In genomic region chr2:10392951-10393647, GRCh38 we compare ENCODE assay signal across 15 cellular contexts. TPM values are rescaled to one million over a fixed set of nuclear protein-coding genes. Genes with fewer than 3 reads are reported as not detected.
DNase-seq lines count a peak whose midpoint lies in the region; ATAC-seq, FAIRE-seq and TF ChIP-seq lines count a peak whose summit lies in the region.
"Had no signal": no experiment of that assay in that cellular context is flagged by ENCODE, and none has a peak within 500 bp of the region (broad histone marks: within the 10 kb centered on the region; RNA-seq: fewer than 3 reads in every experiment).

No MANE protein-coding gene starts in this region.

- H3K9ac ChIP-seq in H9 (ENCODE audit: extremely low read depth, insufficient read length, low read length), result no peak overlapping the region

- no peak overlapping the region for H3K14ac ChIP-seq in H9 (ENCODE audit: insufficient read depth, low read length)

- no peak for DNase-seq in A549 (ENCODE audit: low read depth in 1 of 2, low spot score in 1 of 2)
- DNase-seq in H9, result peak; percentile 45
- peak in 1 of 7 donors; percentile 47 for DNase-seq in adrenal gland
- DNase-seq in lower lobe of right lung, result no peak
- DNase-seq in DMS153 (lab: John Stamatoyannopoulos, UW), result no peak
- DNase-seq: activated CD4-positive, CD25-positive, alpha-beta regulatory T cell treated with anti-CD3 and anti-CD28 coated beads, Interleukin-2, amount 50 U/mL, for 72 hours; AML-193; effector CD8-positive, alpha-beta T cell; left lung; NCI-H1105 treated with DMSO at 0.1 percent for 48 hours; ovary; SHP77 treated with DMSO at 0.1 percent for 48 hours had no signal

- H2BK15ac ChIP-seq in H9 (ENCODE audit: low read depth, low read length), result no peak overlapping the region

- H2BK120ac ChIP-seq in H9 (ENCODE audit: low read depth, low read length, poor library complexity, severe bottlenecking), result no peak overlapping the region

- peaks cover 52% of the 10 kb centered on the region for H3K4me1 ChIP-seq in A549
- H3K4me1 ChIP-seq in H9 (ENCODE audit: insufficient read depth, low read length), result peaks cover 6% of the 10 kb centered on the region; the same call in 1 of the 2 replicates
- peaks cover 0 to 34% of the 10 kb centered on the region in 2 donors for H3K4me1 ChIP-seq in adrenal gland (replicated peaks in 1 of 2)
- H3K4me1 ChIP-seq in lower lobe of right lung, result peaks cover 86% of the 10 kb centered on the region

- no peaks in the 10 kb centered on the region for H3K9me3 Mint-ChIP-seq in H9

- no peaks in the 10 kb centered on the region for H3K79me1 ChIP-seq in H9 (ENCODE audit: insufficient read depth, low read depth, low read length, poor library complexity, severe bottlenecking)

- TF ChIP-seq CTCF in A549 (IDR thresholded peaks at IDR 0.05) (no peak), H9 (conservative IDR thresholded peaks at IDR 0.05) (no peak), adrenal gland (IDR thresholded peaks at IDR 0.05) (no peak), lower lobe of right lung (IDR thresholded peaks at IDR 0.05) (no peak)

- no peak overlapping the region for H3K56ac ChIP-seq in H9 (ENCODE audit: insufficient read length, low read depth, low read length)

- no peaks in the 10 kb centered on the region for H3K36me3 Mint-ChIP-seq in H9 (ENCODE audit: insufficient read depth in 1 of 3, low read depth in 3 of 3)

- intact Hi-C loops in adrenal gland (cut with DNase I) (no loop called here), lower lobe of right lung (cut with DNase I) (no loop called here)

- no peak overlapping the region for H4K8ac ChIP-seq in H9 (replicated peaks; ENCODE audit: insufficient read length, low read depth, low read length)

- no peak overlapping the region for H3K4me3 Mint-ChIP-seq in H9

- H2BK20ac ChIP-seq in H9 (ENCODE audit: low read depth, low read length, poor library complexity, severe bottlenecking), result no peak overlapping the region

- peaks cover 21 to 22% of the 10 kb centered on the region in 2 experiments for H3K4me1 Mint-ChIP-seq in H9

- TF ChIP-seq RAD21 in A549 (conservative IDR thresholded peaks at IDR 0.05 in 1 of 2, IDR thresholded peaks at IDR 0.05 in 1 of 2), result no peak

- H3K27me3 ChIP-seq in H9 (ENCODE audit: insufficient read depth, low read length), result no peaks in the 10 kb centered on the region; the same call in 1 of the 2 replicates
- no peaks in the 10 kb centered on the region for H3K27me3 ChIP-seq in adrenal gland
- H3K27me3 ChIP-seq in lower lobe of right lung (ENCODE audit: low read depth), result no peaks in the 10 kb centered on the region
- H3K27me3 ChIP-seq: left lung, ovary had no signal

- no peak overlapping the region for H3K18ac ChIP-seq in H9 (ENCODE audit: insufficient read length, low read depth, low read length)

- POLR2A ChIA-PET in A549 (lab: Yijun Ruan, JAX), result no interaction called here

- H2BK12ac ChIP-seq in H9 (ENCODE audit: insufficient read length, low read depth, low read length), result no peak overlapping the region

- no peak for FAIRE-seq in A549 (lab: Jason Lieb, UNC)

- no peak overlapping the region for H4K5ac ChIP-seq in H9 (ENCODE audit: insufficient read length, low read depth, low read length)

- H3K4ac ChIP-seq in H9 (ENCODE audit: low read depth, low read length), result no peak overlapping the region

- H3K23me2 ChIP-seq in H9 (ENCODE audit: insufficient read length, low read depth, low read length, poor library complexity, severe bottlenecking), result no peaks in the 10 kb centered on the region

- H3K27ac ChIP-seq in A549 (peak overlapping the region; percentile 26 to 47; a peak in 4 of 6 replicates), H9 (ENCODE audit: insufficient read length, low read depth, low read length) (no peak overlapping the region), adrenal gland (peak overlapping the region in 3 of 5 donors; percentile 26 to 46 (median 30)), lower lobe of right lung (peak overlapping the region; percentile 47)
- H3K27ac ChIP-seq: ovary had no signal

- H2BK5ac ChIP-seq in H9 (ENCODE audit: insufficient read length, low read length), result no peak overlapping the region

- H2AFZ ChIP-seq in H9 (ENCODE audit: low read length), result no peak overlapping the region

- H4K20me1 ChIP-seq in H9 (ENCODE audit: control insufficient read depth, insufficient read depth, insufficient read length), result no peaks in the 10 kb centered on the region

- H3K9me3 ChIP-seq in A549 (no peaks in the 10 kb centered on the region), H9 (ENCODE audit: control insufficient read depth, low read depth, low read length) (no peaks in the 10 kb centered on the region), adrenal gland (replicated peaks in 1 of 3) (no peaks in the 10 kb centered on the region), lower lobe of right lung (no peaks in the 10 kb centered on the region)
- H3K9me3 ChIP-seq: left lung, ovary had no signal

- H3K4me3 ChIP-seq in A549 (no peak overlapping the region), adrenal gland (no peak overlapping the region), lower lobe of right lung (no peak overlapping the region)
- H3K4me3 ChIP-seq: left lung, ovary had no signal

- H2AK5ac ChIP-seq in H9 (ENCODE audit: insufficient read length, low read length), result no peak overlapping the region

- no peak overlapping the region for H3K27ac Mint-ChIP-seq in H9

- H3T11ph ChIP-seq in H9 (ENCODE audit: low read length), result no peak overlapping the region

- CTCF ChIA-PET in A549 (lab: Yijun Ruan, JAX), result interaction anchor here (0.7 to 7.8 kb wide), 8 partner anchors 10 to 230 kb away, joined by 3 to 44 read pairs (median 4); no protein-coding TSS in a partner anchor

- no peaks in the 10 kb centered on the region for H3K27me3 Mint-ChIP-seq in H9 (ENCODE audit: low read depth)

- no peak overlapping the region for H4K91ac ChIP-seq in H9 (ENCODE audit: insufficient read length, low read depth, low read length)

- no peak for TF ChIP-seq EP300 in A549 (IDR thresholded peaks at IDR 0.05)

- no peak for TF ChIP-seq POLR2A in A549 (IDR thresholded peaks at IDR 0.05; ENCODE audit: low read length)
- TF ChIP-seq POLR2A in adrenal gland (IDR thresholded peaks at IDR 0.05), result no peak

- no peaks in the 10 kb centered on the region for H3K36me3 ChIP-seq in adrenal gland (replicated peaks in 1 of 2)
- H3K36me3 ChIP-seq in lower lobe of right lung, result peaks cover 7% of the 10 kb centered on the region
- H3K36me3 ChIP-seq: left lung, ovary had no signal

- WGBS in A549 (ENCODE audit: missing lambda C conversion rate), result 90% methylated on average over 9 of the region's 9 CpGs
- WGBS in H9 (ENCODE audit: extremely low coverage, insufficient read length, low lambda C conversion rate), result no CpG with 5 or more reads among the region's 9 CpGs
- 52 to 74% (median 65%) methylated on average over 5 to 9 of the region's 9 CpGs for WGBS in adrenal gland, 4 donors

- ATAC-seq in A549 (no peak), lower lobe of right lung (no peak), GM18511 (IDR thresholded peaks at IDR 0.05; ENCODE audit: unreplicated experiment) (no peak), GM21526 (IDR thresholded peaks at IDR 0.05; ENCODE audit: low FRiP score, unreplicated experiment) (no peak), HG03571 (IDR thresholded peaks at IDR 0.05; ENCODE audit: unreplicated experiment) (no peak)
- ATAC-seq: left lung had no signal

- no peaks in the 10 kb centered on the region for H3K79me2 ChIP-seq in H9 (ENCODE audit: insufficient read depth, low read length)

- H3K4me2 ChIP-seq in A549, result no peak overlapping the region; the same call in 2 of the 3 replicates
- peak overlapping the region; percentile 14 for H3K4me2 ChIP-seq in H9 (ENCODE audit: insufficient read depth, insufficient read length, low read length)

- no peak overlapping the region for H3K23ac ChIP-seq in H9 (ENCODE audit: insufficient read length, low read depth, low read length)

TF ChIP-seq in A549, 52 proteins besides CTCF, POLR2A, EP300 and RAD21:
- TF ChIP-seq ESRRA (IDR thresholded peaks at IDR 0.05; ENCODE audit: borderline replicate concordance, low read length) (no peak), EHF (CRISPR knock-in tag; IDR thresholded peaks at IDR 0.05) (no peak), JUNB (IDR thresholded peaks at IDR 0.05) (no peak)
- TF ChIP-seq, protein P1, sequence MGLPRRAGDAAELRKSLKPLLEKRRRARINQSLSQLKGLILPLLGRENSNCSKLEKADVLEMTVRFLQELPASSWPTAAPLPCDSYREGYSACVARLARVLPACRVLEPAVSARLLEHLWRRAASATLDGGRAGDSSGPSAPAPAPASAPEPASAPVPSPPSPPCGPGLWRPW (IDR thresholded peaks at IDR 0.05), result no peak

RNA-seq across cellular contexts. Expression of gene ODC1, which starts 55.0 kb away (rescaled TPM):
- polyA plus RNA-seq in A549 (2011; rRNA removed) (198 and 265 TPM in 2 replicates), A549 (2017; fragmentation: RNase III; extraction: RNeasy Plus Mini Kit Qiagen cat#74134 plus additional on column Dnase treatment) (56.3 to 89.5 TPM (median 57.8 TPM) in 3 replicates), adrenal gland (100 to 1,000 TPM in 1 of 3 donors, 10 to 100 TPM in 1, 1 to 10 TPM in 1; 6.4 to 204 (median 10.2) TPM)
- polyA plus RNA-seq in A549 (2012; cell fraction: cytosol; rRNA removed), result 147 and 159 TPM in 2 replicates
- polyA plus RNA-seq in A549 (2012; cell fraction: nucleus; rRNA removed), result 84.5 and 165 TPM in 2 replicates
- polyA minus RNA-seq in A549 (2011; rRNA and poly(A)+ RNA removed), result 110 and 113 TPM in 2 replicates
- total RNA-seq in H9 (2021) (46.5 and 48.3 TPM in 2 replicates), adrenal gland (10 to 100 TPM; 11.0 to 74.0 (median 23.1) TPM), lower lobe of right lung (30.1 TPM)
